1 cellular context compared by ENCODE assay signal in the genomic region with DNA sequence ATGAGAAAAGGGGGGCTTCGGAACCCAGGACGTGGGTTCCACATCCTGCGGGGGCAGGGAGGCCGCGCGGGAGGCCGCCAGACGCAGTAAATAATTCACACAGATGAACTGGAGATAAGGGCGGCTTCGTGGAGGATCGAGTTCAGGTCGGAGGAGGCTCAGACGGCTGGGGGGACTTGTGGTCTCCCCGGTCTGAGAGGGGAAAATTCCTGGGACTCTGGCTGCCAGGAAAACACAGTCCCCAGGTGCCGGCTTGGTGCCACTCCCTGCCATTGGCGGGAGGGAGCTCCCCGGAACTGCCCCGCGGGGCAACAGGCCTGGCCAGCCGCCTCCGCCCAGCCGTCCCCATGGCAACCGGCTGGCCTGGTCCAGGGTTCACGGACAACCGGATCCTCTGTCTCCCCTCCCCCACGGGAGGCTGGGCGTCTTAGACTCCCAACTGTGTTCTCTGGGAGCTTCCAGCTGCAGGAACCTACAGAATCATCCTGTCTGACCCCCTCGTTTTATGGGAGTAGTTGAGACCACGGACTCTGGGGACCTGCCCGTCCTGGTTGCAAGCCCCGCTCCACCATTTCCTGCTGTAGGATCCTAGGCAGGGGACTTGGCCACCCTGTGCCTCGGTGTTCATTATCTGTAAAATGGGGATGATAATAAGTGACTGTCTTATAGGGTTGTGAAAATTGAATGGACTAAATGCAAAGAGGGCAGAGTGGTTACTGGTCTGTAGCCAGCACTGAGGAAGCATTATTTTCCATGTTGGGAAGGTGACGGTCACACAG.
TF ChIP-seq lines count a peak whose summit lies in the region.

No MANE protein-coding gene starts in this region.

TF ChIP-seq in HepG2, 621 proteins besides CTCF, POLR2A, EP300 and RAD21 (continued from another document and continues in another):
- TF ChIP-seq, protein P1, sequence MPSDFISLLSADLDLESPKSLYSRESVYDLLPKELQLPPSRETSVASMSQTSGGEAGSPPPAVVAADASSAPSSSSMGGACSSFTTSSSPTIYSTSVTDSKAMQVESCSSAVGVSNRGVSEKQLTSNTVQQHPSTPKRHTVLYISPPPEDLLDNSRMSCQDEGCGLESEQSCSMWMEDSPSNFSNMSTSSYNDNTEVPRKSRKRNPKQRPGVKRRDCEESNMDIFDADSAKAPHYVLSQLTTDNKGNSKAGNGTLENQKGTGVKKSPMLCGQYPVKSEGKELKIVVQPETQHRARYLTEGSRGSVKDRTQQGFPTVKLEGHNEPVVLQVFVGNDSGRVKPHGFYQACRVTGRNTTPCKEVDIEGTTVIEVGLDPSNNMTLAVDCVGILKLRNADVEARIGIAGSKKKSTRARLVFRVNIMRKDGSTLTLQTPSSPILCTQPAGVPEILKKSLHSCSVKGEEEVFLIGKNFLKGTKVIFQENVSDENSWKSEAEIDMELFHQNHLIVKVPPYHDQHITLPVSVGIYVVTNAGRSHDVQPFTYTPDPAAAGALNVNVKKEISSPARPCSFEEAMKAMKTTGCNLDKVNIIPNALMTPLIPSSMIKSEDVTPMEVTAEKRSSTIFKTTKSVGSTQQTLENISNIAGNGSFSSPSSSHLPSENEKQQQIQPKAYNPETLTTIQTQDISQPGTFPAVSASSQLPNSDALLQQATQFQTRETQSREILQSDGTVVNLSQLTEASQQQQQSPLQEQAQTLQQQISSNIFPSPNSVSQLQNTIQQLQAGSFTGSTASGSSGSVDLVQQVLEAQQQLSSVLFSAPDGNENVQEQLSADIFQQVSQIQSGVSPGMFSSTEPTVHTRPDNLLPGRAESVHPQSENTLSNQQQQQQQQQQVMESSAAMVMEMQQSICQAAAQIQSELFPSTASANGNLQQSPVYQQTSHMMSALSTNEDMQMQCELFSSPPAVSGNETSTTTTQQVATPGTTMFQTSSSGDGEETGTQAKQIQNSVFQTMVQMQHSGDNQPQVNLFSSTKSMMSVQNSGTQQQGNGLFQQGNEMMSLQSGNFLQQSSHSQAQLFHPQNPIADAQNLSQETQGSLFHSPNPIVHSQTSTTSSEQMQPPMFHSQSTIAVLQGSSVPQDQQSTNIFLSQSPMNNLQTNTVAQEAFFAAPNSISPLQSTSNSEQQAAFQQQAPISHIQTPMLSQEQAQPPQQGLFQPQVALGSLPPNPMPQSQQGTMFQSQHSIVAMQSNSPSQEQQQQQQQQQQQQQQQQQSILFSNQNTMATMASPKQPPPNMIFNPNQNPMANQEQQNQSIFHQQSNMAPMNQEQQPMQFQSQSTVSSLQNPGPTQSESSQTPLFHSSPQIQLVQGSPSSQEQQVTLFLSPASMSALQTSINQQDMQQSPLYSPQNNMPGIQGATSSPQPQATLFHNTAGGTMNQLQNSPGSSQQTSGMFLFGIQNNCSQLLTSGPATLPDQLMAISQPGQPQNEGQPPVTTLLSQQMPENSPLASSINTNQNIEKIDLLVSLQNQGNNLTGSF (CRISPR knock-in tag; IDR thresholded peaks at IDR 0.05): no peak
- TF ChIP-seq, protein P2, sequence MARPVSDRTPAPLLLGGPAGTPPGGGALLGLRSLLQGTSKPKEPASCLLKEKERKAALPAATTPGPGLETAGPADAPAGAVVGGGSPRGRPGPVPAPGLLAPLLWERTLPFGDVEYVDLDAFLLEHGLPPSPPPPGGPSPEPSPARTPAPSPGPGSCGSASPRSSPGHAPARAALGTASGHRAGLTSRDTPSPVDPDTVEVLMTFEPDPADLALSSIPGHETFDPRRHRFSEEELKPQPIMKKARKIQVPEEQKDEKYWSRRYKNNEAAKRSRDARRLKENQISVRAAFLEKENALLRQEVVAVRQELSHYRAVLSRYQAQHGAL (CRISPR knock-in tag; IDR thresholded peaks at IDR 0.05; ENCODE audit: not compliant biosample characterization): no peak
- TF ChIP-seq, protein P3, sequence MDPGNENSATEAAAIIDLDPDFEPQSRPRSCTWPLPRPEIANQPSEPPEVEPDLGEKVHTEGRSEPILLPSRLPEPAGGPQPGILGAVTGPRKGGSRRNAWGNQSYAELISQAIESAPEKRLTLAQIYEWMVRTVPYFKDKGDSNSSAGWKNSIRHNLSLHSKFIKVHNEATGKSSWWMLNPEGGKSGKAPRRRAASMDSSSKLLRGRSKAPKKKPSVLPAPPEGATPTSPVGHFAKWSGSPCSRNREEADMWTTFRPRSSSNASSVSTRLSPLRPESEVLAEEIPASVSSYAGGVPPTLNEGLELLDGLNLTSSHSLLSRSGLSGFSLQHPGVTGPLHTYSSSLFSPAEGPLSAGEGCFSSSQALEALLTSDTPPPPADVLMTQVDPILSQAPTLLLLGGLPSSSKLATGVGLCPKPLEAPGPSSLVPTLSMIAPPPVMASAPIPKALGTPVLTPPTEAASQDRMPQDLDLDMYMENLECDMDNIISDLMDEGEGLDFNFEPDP (CRISPR knock-in tag; conservative IDR thresholded peaks at IDR 0.05): no peak
- TF ChIP-seq, protein P4, sequence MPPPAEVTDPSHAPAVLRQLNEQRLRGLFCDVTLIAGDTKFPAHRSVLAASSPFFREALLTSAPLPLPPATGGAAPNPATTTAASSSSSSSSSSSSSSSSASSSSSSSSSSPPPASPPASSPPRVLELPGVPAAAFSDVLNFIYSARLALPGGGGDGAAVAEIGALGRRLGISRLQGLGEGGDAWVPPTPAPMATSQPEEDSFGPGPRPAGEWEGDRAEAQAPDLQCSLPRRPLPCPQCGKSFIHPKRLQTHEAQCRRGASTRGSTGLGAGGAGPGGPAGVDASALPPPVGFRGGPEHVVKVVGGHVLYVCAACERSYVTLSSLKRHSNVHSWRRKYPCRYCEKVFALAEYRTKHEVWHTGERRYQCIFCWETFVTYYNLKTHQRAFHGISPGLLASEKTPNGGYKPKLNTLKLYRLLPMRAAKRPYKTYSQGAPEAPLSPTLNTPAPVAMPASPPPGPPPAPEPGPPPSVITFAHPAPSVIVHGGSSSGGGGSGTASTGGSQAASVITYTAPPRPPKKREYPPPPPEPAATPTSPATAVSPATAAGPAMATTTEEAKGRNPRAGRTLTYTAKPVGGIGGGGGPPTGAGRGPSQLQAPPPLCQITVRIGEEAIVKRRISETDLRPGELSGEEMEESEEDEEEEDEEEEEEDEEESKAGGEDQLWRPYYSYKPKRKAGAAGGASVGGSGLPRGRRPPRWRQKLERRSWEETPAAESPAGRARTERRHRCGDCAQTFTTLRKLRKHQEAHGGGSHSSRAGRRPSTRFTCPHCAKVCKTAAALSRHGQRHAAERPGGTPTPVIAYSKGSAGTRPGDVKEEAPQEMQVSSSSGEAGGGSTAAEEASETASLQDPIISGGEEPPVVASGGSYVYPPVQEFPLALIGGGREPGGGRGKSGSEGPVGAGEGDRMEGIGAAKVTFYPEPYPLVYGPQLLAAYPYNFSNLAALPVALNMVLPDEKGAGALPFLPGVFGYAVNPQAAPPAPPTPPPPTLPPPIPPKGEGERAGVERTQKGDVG (CRISPR knock-in tag; IDR thresholded peaks at IDR 0.05; ENCODE audit: borderline replicate concordance): no peak
- TF ChIP-seq TBX3 (IDR thresholded peaks at IDR 0.05; ENCODE audit: borderline replicate concordance): no peak
- TF ChIP-seq, protein P5, sequence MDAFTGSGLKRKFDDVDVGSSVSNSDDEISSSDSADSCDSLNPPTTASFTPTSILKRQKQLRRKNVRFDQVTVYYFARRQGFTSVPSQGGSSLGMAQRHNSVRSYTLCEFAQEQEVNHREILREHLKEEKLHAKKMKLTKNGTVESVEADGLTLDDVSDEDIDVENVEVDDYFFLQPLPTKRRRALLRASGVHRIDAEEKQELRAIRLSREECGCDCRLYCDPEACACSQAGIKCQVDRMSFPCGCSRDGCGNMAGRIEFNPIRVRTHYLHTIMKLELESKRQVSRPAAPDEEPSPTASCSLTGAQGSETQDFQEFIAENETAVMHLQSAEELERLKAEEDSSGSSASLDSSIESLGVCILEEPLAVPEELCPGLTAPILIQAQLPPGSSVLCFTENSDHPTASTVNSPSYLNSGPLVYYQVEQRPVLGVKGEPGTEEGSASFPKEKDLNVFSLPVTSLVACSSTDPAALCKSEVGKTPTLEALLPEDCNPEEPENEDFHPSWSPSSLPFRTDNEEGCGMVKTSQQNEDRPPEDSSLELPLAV (CRISPR knock-in tag; conservative IDR thresholded peaks at IDR 0.05; ENCODE audit: low read depth): no peak
- peak; percentile 46; the same call in 1 of the 2 replicates for TF ChIP-seq ARNTL (CRISPR knock-in tag; IDR thresholded peaks at IDR 0.05)
- peak; percentile 96 for TF ChIP-seq HNF4A (CRISPR knock-in tag; IDR thresholded peaks at IDR 0.05)
- no peak for TF ChIP-seq SP2 (CRISPR knock-in tag; IDR thresholded peaks at IDR 0.05)
- TF ChIP-seq GABPA (IDR thresholded peaks at IDR 0.05; ENCODE audit: low read depth, low read length): 0 out of 2 replicates have a peak, but pooled peaks have one; percentile 18
- peak; percentile 77 for TF ChIP-seq GABPA (CRISPR knock-in tag; IDR thresholded peaks at IDR 0.05; ENCODE audit: low read depth)
- TF ChIP-seq ZNF570 (CRISPR knock-in tag; IDR thresholded peaks at IDR 0.05; ENCODE audit: borderline replicate concordance): 0 out of 2 replicates have a peak, but pooled peaks have one; percentile 25
- TF ChIP-seq ZEB1 (IDR thresholded peaks at IDR 0.05; ENCODE audit: insufficient replicate concordance, low read depth): no peak
- TF ChIP-seq, protein P6, sequence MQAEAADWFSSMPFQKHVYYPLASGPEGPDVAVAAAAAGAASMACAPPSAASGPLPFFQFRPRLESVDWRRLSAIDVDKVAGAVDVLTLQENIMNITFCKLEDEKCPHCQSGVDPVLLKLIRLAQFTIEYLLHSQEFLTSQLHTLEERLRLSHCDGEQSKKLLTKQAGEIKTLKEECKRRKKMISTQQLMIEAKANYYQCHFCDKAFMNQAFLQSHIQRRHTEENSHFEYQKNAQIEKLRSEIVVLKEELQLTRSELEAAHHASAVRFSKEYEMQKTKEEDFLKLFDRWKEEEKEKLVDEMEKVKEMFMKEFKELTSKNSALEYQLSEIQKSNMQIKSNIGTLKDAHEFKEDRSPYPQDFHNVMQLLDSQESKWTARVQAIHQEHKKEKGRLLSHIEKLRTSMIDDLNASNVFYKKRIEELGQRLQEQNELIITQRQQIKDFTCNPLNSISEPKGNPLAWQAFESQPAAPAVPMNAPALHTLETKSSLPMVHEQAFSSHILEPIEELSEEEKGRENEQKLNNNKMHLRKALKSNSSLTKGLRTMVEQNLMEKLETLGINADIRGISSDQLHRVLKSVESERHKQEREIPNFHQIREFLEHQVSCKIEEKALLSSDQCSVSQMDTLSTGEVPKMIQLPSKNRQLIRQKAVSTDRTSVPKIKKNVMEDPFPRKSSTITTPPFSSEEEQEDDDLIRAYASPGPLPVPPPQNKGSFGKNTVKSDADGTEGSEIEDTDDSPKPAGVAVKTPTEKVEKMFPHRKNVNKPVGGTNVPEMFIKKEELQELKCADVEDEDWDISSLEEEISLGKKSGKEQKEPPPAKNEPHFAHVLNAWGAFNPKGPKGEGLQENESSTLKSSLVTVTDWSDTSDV (CRISPR knock-in tag; IDR thresholded peaks at IDR 0.05): no peak
- peak; percentile 96 for TF ChIP-seq MED1 (CRISPR knock-in tag; IDR thresholded peaks at IDR 0.05)
- TF ChIP-seq, protein P7, sequence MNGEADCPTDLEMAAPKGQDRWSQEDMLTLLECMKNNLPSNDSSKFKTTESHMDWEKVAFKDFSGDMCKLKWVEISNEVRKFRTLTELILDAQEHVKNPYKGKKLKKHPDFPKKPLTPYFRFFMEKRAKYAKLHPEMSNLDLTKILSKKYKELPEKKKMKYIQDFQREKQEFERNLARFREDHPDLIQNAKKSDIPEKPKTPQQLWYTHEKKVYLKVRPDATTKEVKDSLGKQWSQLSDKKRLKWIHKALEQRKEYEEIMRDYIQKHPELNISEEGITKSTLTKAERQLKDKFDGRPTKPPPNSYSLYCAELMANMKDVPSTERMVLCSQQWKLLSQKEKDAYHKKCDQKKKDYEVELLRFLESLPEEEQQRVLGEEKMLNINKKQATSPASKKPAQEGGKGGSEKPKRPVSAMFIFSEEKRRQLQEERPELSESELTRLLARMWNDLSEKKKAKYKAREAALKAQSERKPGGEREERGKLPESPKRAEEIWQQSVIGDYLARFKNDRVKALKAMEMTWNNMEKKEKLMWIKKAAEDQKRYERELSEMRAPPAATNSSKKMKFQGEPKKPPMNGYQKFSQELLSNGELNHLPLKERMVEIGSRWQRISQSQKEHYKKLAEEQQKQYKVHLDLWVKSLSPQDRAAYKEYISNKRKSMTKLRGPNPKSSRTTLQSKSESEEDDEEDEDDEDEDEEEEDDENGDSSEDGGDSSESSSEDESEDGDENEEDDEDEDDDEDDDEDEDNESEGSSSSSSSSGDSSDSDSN (CRISPR knock-in tag; IDR thresholded peaks at IDR 0.05): peak; percentile 97
- TF ChIP-seq, protein P8, sequence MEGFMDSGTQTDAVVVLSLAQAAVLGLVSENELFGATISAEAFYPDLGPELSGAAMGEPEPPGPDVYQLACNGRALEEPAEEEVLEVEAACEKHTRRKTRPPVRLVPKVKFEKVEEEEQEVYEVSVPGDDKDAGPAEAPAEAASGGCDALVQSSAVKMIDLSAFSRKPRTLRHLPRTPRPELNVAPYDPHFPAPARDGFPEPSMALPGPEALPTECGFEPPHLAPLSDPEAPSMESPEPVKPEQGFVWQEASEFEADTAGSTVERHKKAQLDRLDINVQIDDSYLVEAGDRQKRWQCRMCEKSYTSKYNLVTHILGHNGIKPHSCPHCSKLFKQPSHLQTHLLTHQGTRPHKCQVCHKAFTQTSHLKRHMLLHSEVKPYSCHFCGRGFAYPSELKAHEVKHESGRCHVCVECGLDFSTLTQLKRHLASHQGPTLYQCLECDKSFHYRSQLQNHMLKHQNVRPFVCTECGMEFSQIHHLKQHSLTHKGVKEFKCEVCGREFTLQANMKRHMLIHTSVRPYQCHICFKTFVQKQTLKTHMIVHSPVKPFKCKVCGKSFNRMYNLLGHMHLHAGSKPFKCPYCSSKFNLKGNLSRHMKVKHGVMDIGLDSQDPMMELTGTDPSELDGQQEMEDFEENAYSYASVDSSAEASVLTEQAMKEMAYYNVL (CRISPR knock-in tag; IDR thresholded peaks at IDR 0.05; ENCODE audit: borderline replicate concordance): peak; percentile 71
- peak; percentile 100 for TF ChIP-seq KDM1A (CRISPR knock-in tag; IDR thresholded peaks at IDR 0.05)
- TF ChIP-seq ZNF333 (CRISPR knock-in tag; IDR thresholded peaks at IDR 0.05; ENCODE audit: borderline replicate concordance): peak; percentile 84; the same call in 1 of the 2 replicates
- TF ChIP-seq, protein P9, sequence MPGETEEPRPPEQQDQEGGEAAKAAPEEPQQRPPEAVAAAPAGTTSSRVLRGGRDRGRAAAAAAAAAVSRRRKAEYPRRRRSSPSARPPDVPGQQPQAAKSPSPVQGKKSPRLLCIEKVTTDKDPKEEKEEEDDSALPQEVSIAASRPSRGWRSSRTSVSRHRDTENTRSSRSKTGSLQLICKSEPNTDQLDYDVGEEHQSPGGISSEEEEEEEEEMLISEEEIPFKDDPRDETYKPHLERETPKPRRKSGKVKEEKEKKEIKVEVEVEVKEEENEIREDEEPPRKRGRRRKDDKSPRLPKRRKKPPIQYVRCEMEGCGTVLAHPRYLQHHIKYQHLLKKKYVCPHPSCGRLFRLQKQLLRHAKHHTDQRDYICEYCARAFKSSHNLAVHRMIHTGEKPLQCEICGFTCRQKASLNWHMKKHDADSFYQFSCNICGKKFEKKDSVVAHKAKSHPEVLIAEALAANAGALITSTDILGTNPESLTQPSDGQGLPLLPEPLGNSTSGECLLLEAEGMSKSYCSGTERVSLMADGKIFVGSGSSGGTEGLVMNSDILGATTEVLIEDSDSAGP (CRISPR knock-in tag; IDR thresholded peaks at IDR 0.05; ENCODE audit: borderline replicate concordance): peak; percentile 63; the same call in 1 of the 2 replicates
- TF ChIP-seq ZNF501 (CRISPR knock-in tag; IDR thresholded peaks at IDR 0.05): peak; percentile 75
- no peak for TF ChIP-seq ZNF678 (CRISPR knock-in tag; IDR thresholded peaks at IDR 0.05)
